Comparison of ENCODE assay signal across 21 cellular contexts in genomic region chr3:117356296-117356695, GRCh38.
"Had no signal": no experiment of that assay in that cellular context is flagged by ENCODE, and none has a peak within 500 bp of the region (broad histone marks: within the 10 kb centered on the region; RNA-seq: fewer than 3 reads in every experiment).

No MANE protein-coding gene starts in this region.

- H3K9me3 ChIP-seq: prostate gland, upper lobe of right lung had no signal

- ATAC-seq: activated CD4-positive, CD25-positive, alpha-beta regulatory T cell treated with anti-CD3 and anti-CD28 coated beads, Interleukin-2, amount 50 U/mL, for 24 hours; activated CD8-positive, alpha-beta T cell treated with anti-CD3 and anti-CD28 coated beads, Interleukin-2, amount 10 ng/mL, durations not matched to agents 7 days and 5 days had no signal

- H3K36me3 Mint-ChIP-seq: immature natural killer cell had no signal

- H3K4me3 ChIP-seq: coronary artery, left ventricle myocardium inferior, prostate gland, right atrium auricular region, upper lobe of right lung had no signal

- H3K36me3 ChIP-seq: left ventricle myocardium inferior, prostate gland, right atrium auricular region, upper lobe of right lung had no signal

- DNase-seq: activated CD4-positive, alpha-beta T cell treated with anti-CD3 and anti-CD28 coated beads, Interleukin-2, amount 10 ng/mL, durations not matched to agents 7 days and 5 days; activated CD8-positive, alpha-beta T cell treated with anti-CD3 and anti-CD28 coated beads, Interleukin-2, amount 10 ng/mL, durations not matched to agents 7 days and 5 days; activated effector memory CD4-positive, alpha-beta T cell treated with Interleukin-2 at 50 U/mL for 16 hours; activated naive CD4-positive, alpha-beta T cell treated with anti-CD3 and anti-CD28 coated beads, Interleukin-2, amount 50 U/mL, for 16 hours; activated T-cell treated with anti-CD3 and anti-CD28 coated beads, Interleukin-2, amount 50 U/mL, for 24 hours; aorta; erythroblast; foreskin melanocyte; immature natural killer cell; left ventricle myocardium inferior; mammary epithelial cell; stimulated activated CD4-positive, alpha-beta T cell treated with anti-CD3 and anti-CD28 coated beads, Interleukin-12 subunit alpha, Interleukin-12 subunit beta, amount 100 ng/mL, for 4 hours; stimulated activated CD4-positive, alpha-beta T cell treated with anti-CD3 and anti-CD28 coated beads, Interleukin-1b, Interleukin-23, amount 100 ng/mL, for 48 hours; stimulated activated CD8-positive, alpha-beta memory T cell treated with anti-CD3 and anti-CD28 coated beads, Interleukin-4, amount 100 ng/mL, for 48 hours; stimulated activated naive CD4-positive, alpha-beta T cell; upper lobe of right lung had no signal

- H3K4me1 Mint-ChIP-seq: activated CD4-positive, alpha-beta T cell treated with anti-CD3 and anti-CD28 coated beads, Interleukin-2, amount 10 ng/mL, durations not matched to agents 7 days and 5 days; central memory CD8-positive, alpha-beta T cell; immature natural killer cell had no signal

- H3K27ac Mint-ChIP-seq: activated CD4-positive, alpha-beta T cell treated with anti-CD3 and anti-CD28 coated beads, Interleukin-2, amount 10 ng/mL, durations not matched to agents 7 days and 5 days; activated CD8-positive, alpha-beta T cell treated with anti-CD3 and anti-CD28 coated beads, Interleukin-2, amount 10 ng/mL, durations not matched to agents 7 days and 5 days; activated T-cell treated with anti-CD3 and anti-CD28 coated beads, Interleukin-2, amount 50 U/mL, for 24 hours; immature natural killer cell had no signal

- H3K27me3 ChIP-seq: right atrium auricular region, upper lobe of right lung had no signal

- H3K27me3 Mint-ChIP-seq: activated CD4-positive, alpha-beta T cell treated with anti-CD3 and anti-CD28 coated beads, Interleukin-2, amount 10 ng/mL, durations not matched to agents 7 days and 5 days; activated T-cell treated with anti-CD3 and anti-CD28 coated beads, Interleukin-2, amount 50 U/mL, for 24 hours; central memory CD8-positive, alpha-beta T cell had no signal

- H3K4me1 ChIP-seq: left ventricle myocardium inferior, prostate gland, right atrium auricular region, upper lobe of right lung had no signal

- H3K27ac ChIP-seq: coronary artery, left ventricle myocardium inferior, prostate gland, right atrium auricular region, upper lobe of right lung had no signal

- H3K4me3 Mint-ChIP-seq: activated CD4-positive, alpha-beta T cell treated with anti-CD3 and anti-CD28 coated beads, Interleukin-2, amount 10 ng/mL, durations not matched to agents 7 days and 5 days; activated CD8-positive, alpha-beta T cell treated with anti-CD3 and anti-CD28 coated beads, Interleukin-2, amount 10 ng/mL, durations not matched to agents 7 days and 5 days; activated T-cell treated with anti-CD3 and anti-CD28 coated beads, Interleukin-2, amount 50 U/mL, for 24 hours; central memory CD8-positive, alpha-beta T cell; immature natural killer cell had no signal
